ENCODE assay signal across 21 cellular contexts in genomic region chr20:39145921-39146320, GRCh38.
"Had no signal": no experiment of that assay in that cellular context is flagged by ENCODE, and none has a peak within 500 bp of the region (broad histone marks: within the 10 kb centered on the region; RNA-seq: fewer than 3 reads in every experiment).

No MANE protein-coding gene starts in this region.

- H3K27ac ChIP-seq: SJSA1, SK-N-MC had no signal

- H3K4me3 ChIP-seq: MG63, SJSA1, SK-N-MC had no signal

- DNase-seq: Karpas-422, KG1, MG63, NCI-H1092 treated with DMSO at 0.1 percent for 48 hours, NCI-H1436, NCI-H187, NCI-H2029, NCI-H2081 treated with DMSO at 0.1 percent for 48 hours, NCI-H2171, NCI-H226, NCI-H446, NCI-H510A, NCI-H524 treated with DMSO at 0.1 percent for 48 hours, NCI-H69, NCI-H774, Right ventricle myocardium superior, RPMI8226, SIG-M5, SW 1271 had no signal

- H3K9me3 ChIP-seq: MG63, SJSA1 had no signal

- H3K4me1 ChIP-seq: SJSA1 had no signal

- H3K36me3 ChIP-seq: MG63, SJSA1 had no signal

- H3K27me3 ChIP-seq: MG63, SJSA1 had no signal
